8 cellular contexts compared by ENCODE assay signal in genomic region chr15:63466378-63467192, GRCh38. TPM values are rescaled to one million over a fixed set of nuclear protein-coding genes. Genes with fewer than 3 reads are reported as not detected.
DNase-seq lines count a peak whose midpoint lies in the region; ATAC-seq and TF ChIP-seq lines count a peak whose summit lies in the region.

No MANE protein-coding gene starts in this region.

- no peaks in the 10 kb centered on the region for H3K27me3 ChIP-seq in naive thymus-derived CD4-positive, alpha-beta T cell (ENCODE audit: control insufficient read depth in 2 of 2, insufficient read depth in 2 of 2, low read length in 2 of 2)
- H3K27me3 ChIP-seq in aorta (ENCODE audit: control insufficient read depth in 1 of 2, insufficient read depth in 2 of 2, low read length in 1 of 2): no peaks in the 10 kb centered on the region

- no peak for TF ChIP-seq POLR2A in erythroblast (IDR thresholded peaks at IDR 0.05; ENCODE audit: low read length)

- H3K27ac Mint-ChIP-seq in activated CD8-positive, alpha-beta T cell treated with anti-CD3 and anti-CD28 coated beads, Interleukin-2, amount 10 ng/mL, durations not matched to agents 7 days and 5 days: no peak overlapping the region
- peak overlapping the region; percentile 37 to 96 (median 82) for H3K27ac Mint-ChIP-seq in naive thymus-derived CD4-positive, alpha-beta T cell

- no peaks in the 10 kb centered on the region for H3K9me3 Mint-ChIP-seq in activated CD8-positive, alpha-beta T cell treated with anti-CD3 and anti-CD28 coated beads, Interleukin-2, amount 10 ng/mL, durations not matched to agents 7 days and 5 days (ENCODE audit: insufficient read depth)
- H3K9me3 Mint-ChIP-seq in naive thymus-derived CD4-positive, alpha-beta T cell: peaks cover 0 to under 1% (median 0%) of the 10 kb centered on the region in 11 donors

- DNase-seq in NCI-H2227 (lab: John Stamatoyannopoulos, UW; ENCODE audit: unreplicated experiment): peak; percentile 32
- no peak for DNase-seq in NCI-H2227 treated with DMSO at 0.1 percent for 48 hours (lab: John Stamatoyannopoulos, UW)
- peak; percentile 99 for DNase-seq in NCI-H69 (lab: John Stamatoyannopoulos, UW)
- DNase-seq in activated CD8-positive, alpha-beta T cell treated with anti-CD3 and anti-CD28 coated beads, Interleukin-2, amount 10 ng/mL, durations not matched to agents 7 days and 5 days: peak; percentile 77
- peak; percentile 75 to 81 for DNase-seq in erythroblast (lab: John Stamatoyannopoulos, UW)
- DNase-seq in naive thymus-derived CD4-positive, alpha-beta T cell: peak in 8 of 9 donors; percentile 46 to 80 (median 74)
- DNase-seq in aorta: no peak

- no peaks in the 10 kb centered on the region for H3K9me3 ChIP-seq in naive thymus-derived CD4-positive, alpha-beta T cell (ENCODE audit: control insufficient read depth in 2 of 3, low read length in 3 of 3)
- H3K9me3 ChIP-seq in aorta (ENCODE audit: control insufficient read depth, low read length): no peaks in the 10 kb centered on the region

- POLR2A ChIA-PET in activated CD8-positive, alpha-beta T cell treated with anti-CD3 and anti-CD28 coated beads, Interleukin-2, amount 10 ng/mL, durations not matched to agents 7 days and 5 days (lab: Charles Lee): interaction anchor here (0.6 to 2.1 kb wide), 6 partner anchors 21 to 358 kb away, joined by 3 to 17 read pairs (median 3); partner anchors contain the start of gene USP3
- POLR2A ChIA-PET in naive thymus-derived CD4-positive, alpha-beta T cell (lab: Charles Lee): interaction anchor here (0.9 to 5.5 kb wide), 14 partner anchors 9 to 133 kb away, joined by 3 to 54 read pairs (median 5); partner anchors contain the start of gene USP3

- no peak overlapping the region for H3K27ac ChIP-seq in naive thymus-derived CD4-positive, alpha-beta T cell (ENCODE audit: low read depth, low read length)
- no peak overlapping the region for H3K27ac ChIP-seq in aorta (ENCODE audit: low read depth in 1 of 2, low read length in 2 of 2)

- no peak overlapping the region for H3K4me3 ChIP-seq in naive thymus-derived CD4-positive, alpha-beta T cell (ENCODE audit: low read length)
- no peak overlapping the region for H3K4me3 ChIP-seq in aorta (ENCODE audit: low read length in 2 of 2)

- peak; percentile 55 for ATAC-seq in HG03045 (IDR thresholded peaks at IDR 0.05; ENCODE audit: unreplicated experiment)
- ATAC-seq in activated CD8-positive, alpha-beta T cell treated with anti-CD3 and anti-CD28 coated beads, Interleukin-2, amount 10 ng/mL, durations not matched to agents 7 days and 5 days: peak; percentile 93
- peak; percentile 95 for ATAC-seq in naive thymus-derived CD4-positive, alpha-beta T cell
- peak; percentile 78 for ATAC-seq in aorta (ENCODE audit: low FRiP score)

- intact Hi-C loops in naive thymus-derived CD4-positive, alpha-beta T cell (cut with micrococcal nuclease): loop anchor here (1.0 to 2.0 kb wide), 10 partner anchors 13 to 601 kb away; no protein-coding TSS in a partner anchor
- intact Hi-C loops in aorta (cut with DNase I): loop anchor here (5.0 kb wide), 2 partner anchors 126 to 131 kb away; partner anchors contain the start of gene FBXL22 (in 1 of the 2)

- CTCF ChIA-PET in activated CD8-positive, alpha-beta T cell treated with anti-CD3 and anti-CD28 coated beads, Interleukin-2, amount 10 ng/mL, durations not matched to agents 7 days and 5 days (lab: Charles Lee): interaction anchor here (0.6 to 2.8 kb wide), 58 partner anchors 9 to 627 kb away, joined by 3 to 38 read pairs (median 5); partner anchors contain the start of genes CIAO2A, FBXL22 and USP3
- CTCF ChIA-PET in naive thymus-derived CD4-positive, alpha-beta T cell (lab: Charles Lee): interaction anchor here (0.6 to 5.5 kb wide), 30 partner anchors 10 to 155 kb away, joined by 3 to 46 read pairs (median 5); partner anchors contain the start of genes FBXL22 and USP3

- peaks cover 0 to 4% of the 10 kb centered on the region in 2 donors for H3K4me1 ChIP-seq in naive thymus-derived CD4-positive, alpha-beta T cell (ENCODE audit: control insufficient read depth in 2 of 2, insufficient read depth in 2 of 2, low read length in 2 of 2)
- H3K4me1 ChIP-seq in aorta (ENCODE audit: control insufficient read depth in 1 of 2, insufficient read depth in 2 of 2, low read length in 2 of 2): no peaks in the 10 kb centered on the region

- H3K36me3 ChIP-seq in naive thymus-derived CD4-positive, alpha-beta T cell (ENCODE audit: control insufficient read depth in 2 of 3, insufficient read depth in 3 of 3, low read length in 3 of 3): no peaks in the 10 kb centered on the region
- no peaks in the 10 kb centered on the region for H3K36me3 ChIP-seq in aorta (ENCODE audit: control insufficient read depth in 1 of 2, insufficient read depth in 2 of 2, low read length in 1 of 2)

- peaks cover 9% of the 10 kb centered on the region for H3K4me1 Mint-ChIP-seq in activated CD8-positive, alpha-beta T cell treated with anti-CD3 and anti-CD28 coated beads, Interleukin-2, amount 10 ng/mL, durations not matched to agents 7 days and 5 days (ENCODE audit: low read depth)
- peaks cover 12 to 43% (median 33%) of the 10 kb centered on the region in 7 donors for H3K4me1 Mint-ChIP-seq in naive thymus-derived CD4-positive, alpha-beta T cell

- WGBS in aorta, 2 donors: 18 to 21% methylated on average over 8 of the region's 8 CpGs

- peaks cover 5% of the 10 kb centered on the region for H3K27me3 Mint-ChIP-seq in activated CD8-positive, alpha-beta T cell treated with anti-CD3 and anti-CD28 coated beads, Interleukin-2, amount 10 ng/mL, durations not matched to agents 7 days and 5 days (ENCODE audit: low read depth)
- H3K27me3 Mint-ChIP-seq in naive thymus-derived CD4-positive, alpha-beta T cell: peaks cover 0 to 18% (median 0%) of the 10 kb centered on the region in 5 donors

- no peaks in the 10 kb centered on the region for H3K36me3 Mint-ChIP-seq in activated CD8-positive, alpha-beta T cell treated with anti-CD3 and anti-CD28 coated beads, Interleukin-2, amount 10 ng/mL, durations not matched to agents 7 days and 5 days (ENCODE audit: low read depth)
- H3K36me3 Mint-ChIP-seq in naive thymus-derived CD4-positive, alpha-beta T cell: no peaks in the 10 kb centered on the region

- H3K4me3 Mint-ChIP-seq in activated CD8-positive, alpha-beta T cell treated with anti-CD3 and anti-CD28 coated beads, Interleukin-2, amount 10 ng/mL, durations not matched to agents 7 days and 5 days: no peak overlapping the region
- peak overlapping the region in 2 of 10 donors; percentile 5 to 6 for H3K4me3 Mint-ChIP-seq in naive thymus-derived CD4-positive, alpha-beta T cell

RNA-seq across cellular contexts. Expression of gene USP3, which starts 37.8 kb away (rescaled TPM):
- 10 to 100 TPM; 48.3 to 49.1 TPM for total RNA-seq in activated CD8-positive, alpha-beta T cell treated with anti-CD3 and anti-CD28 coated beads, Interleukin-2, amount 10 ng/mL, durations not matched to agents 7 days and 5 days
- total RNA-seq in naive thymus-derived CD4-positive, alpha-beta T cell: 100 to 1,000 TPM in 4 of 5 experiments, 10 to 100 TPM in 1; 64.2 to 288 (median 155) TPM
- polyA plus RNA-seq in naive thymus-derived CD4-positive, alpha-beta T cell: 10 to 100 TPM; 53.3 to 62.8 TPM
- 10 to 100 TPM; 46.9 to 60.0 TPM for total RNA-seq in aorta
- polyA plus RNA-seq in aorta: 10 to 100 TPM; 16.3 to 28.9 TPM

Comparison
In these comparisons a context has a peak if more than half of its experiments do, and no peak if none do; other contexts are left out.
1. DNase-seq: peak in NCI-H2227 (single experiment), NCI-H69 (single experiment), activated CD8-positive, alpha-beta T cell treated with anti-CD3 and anti-CD28 coated beads, Interleukin-2, amount 10 ng/mL, durations not matched to agents 7 days and 5 days (single experiment), erythroblast (2 of 2) and naive thymus-derived CD4-positive, alpha-beta T cell (8 of 9); none in NCI-H2227 treated with DMSO at 0.1 percent for 48 hours (single experiment) and aorta (0 of 2).
2. Peak in every context shown above with its lines, with median percentiles within 50 percentile points of each other: ATAC-seq.